8 cellular contexts compared by ENCODE assay signal in genomic region chr4:153573881-153574807, GRCh38.
DNase-seq lines count a peak whose midpoint lies in the region; ATAC-seq and TF ChIP-seq lines count a peak whose summit lies in the region.

No MANE protein-coding gene starts in this region.

- H3K27ac ChIP-seq in A673 (ENCODE audit: low read depth, low read length, poor library complexity, severe bottlenecking) (no peak overlapping the region), RWPE2 (ENCODE audit: poor library complexity, severe bottlenecking) (no peak overlapping the region), skeletal muscle tissue (ENCODE audit: low read depth, low read length) (peak overlapping the region; percentile 88)

- BruUV-seq in A673 (replicated peaks; lab: Mats Ljungman, UMichigan) = no TSS peak

- no peak overlapping the region for H3K4me3 ChIP-seq in A673 (ENCODE audit: low read depth, low read length, poor library complexity, severe bottlenecking)
- H3K4me3 ChIP-seq in RWPE2 (ENCODE audit: severe bottlenecking) = no peak overlapping the region
- H3K4me3 ChIP-seq in skeletal muscle tissue (ENCODE audit: low read length in 3 of 3) = peak overlapping the region in 1 of 3 donors; percentile 43

- POLR2A ChIA-PET in A673 (lab: Charles Lee; ENCODE audit: low non-redundant PET) = interaction anchor here (0.5 to 1.0 kb wide), 2 partner anchors 10 to 108 kb away, joined by 3 read pairs; partner anchors contain the start of gene TMEM131L

- H3K27me3 ChIP-seq in A673 (replicated peaks; ENCODE audit: insufficient read depth, low read depth, low read length, poor library complexity) (no peaks in the 10 kb centered on the region), RWPE2 (ENCODE audit: insufficient read depth, poor library complexity, severe bottlenecking) (no peaks in the 10 kb centered on the region), skeletal muscle tissue (ENCODE audit: control insufficient read depth in 3 of 3, insufficient read depth in 3 of 3, low read length in 3 of 3) (no peaks in the 10 kb centered on the region)

- CTCF ChIA-PET in A673 (lab: Charles Lee) = interaction anchor here (0.5 to 1.9 kb wide), 7 partner anchors 106 to 491 kb away, joined by 3 to 25 read pairs (median 6); partner anchors contain the start of gene MND1

- intact Hi-C loops in A673 (cut with micrococcal nuclease; ENCODE audit: unreplicated experiment) (loop anchor here (1.0 to 10.0 kb wide), 4 partner anchors 109 to 431 kb away; partner anchors contain the start of gene TMEM131L), left cardiac atrium (cut with DNase I) (loop anchor here (1.0 to 10.0 kb wide), 5 partner anchors 107 to 230 kb away; partner anchors contain the start of genes MND1 (in 2 of the 2) and TMEM131L (in 1 of the 2))

- H3K9ac ChIP-seq in skeletal muscle tissue (ENCODE audit: low read depth in 1 of 3, low read length in 3 of 3) = peak overlapping the region; percentile 17 to 47 (median 35)

- H3K4me1 ChIP-seq in A673 (ENCODE audit: insufficient read depth, low read length, poor library complexity, severe bottlenecking) (peaks cover 18% of the 10 kb centered on the region), RWPE2 (ENCODE audit: insufficient read depth, poor library complexity, severe bottlenecking) (peaks cover 8% of the 10 kb centered on the region), skeletal muscle tissue (ENCODE audit: control insufficient read depth in 3 of 3, insufficient read depth in 3 of 3, low read length in 3 of 3) (peaks cover 34 to 48% (median 38%) of the 10 kb centered on the region in 3 donors)

- H3K27ac Mint-ChIP-seq in activated naive CD4-positive, alpha-beta T cell treated with anti-CD3 and anti-CD28 coated beads, Interleukin-2, amount 50 U/mL, for 72 hours = peak overlapping the region in 1 of 2 donors; percentile 1

- H3K36me3 Mint-ChIP-seq in activated naive CD4-positive, alpha-beta T cell treated with anti-CD3 and anti-CD28 coated beads, Interleukin-2, amount 50 U/mL, for 72 hours = peaks cover 0 to 27% of the 10 kb centered on the region in 2 donors

- peak; percentile 81 for TF ChIP-seq CTCF in A673 (conservative IDR thresholded peaks at IDR 0.05; ENCODE audit: low read depth, low read length)
- peak; percentile 40; the same call in 1 of the 2 replicates for TF ChIP-seq CTCF in GM12874 (IDR thresholded peaks at IDR 0.05; ENCODE audit: insufficient read depth, low read depth, low read length)
- peak; percentile 88 for TF ChIP-seq CTCF in RWPE2 (IDR thresholded peaks at IDR 0.05; ENCODE audit: poor library complexity, severe bottlenecking)

- DNase-seq in A673 (ENCODE audit: low spot score) = peak; percentile 85
- no peak for DNase-seq in RWPE2 (ENCODE audit: low spot score)
- DNase-seq in activated naive CD4-positive, alpha-beta T cell treated with anti-CD3 and anti-CD28 coated beads, Interleukin-2, amount 50 U/mL, for 72 hours (ENCODE audit: low spot score in 2 of 2) = peak in 1 of 2 donors; percentile 34
- DNase-seq in left cardiac atrium = peak; percentile 63
- no peak for DNase-seq in iPS-NIHi7 (ENCODE audit: extremely low spot score)

- H3K36me3 ChIP-seq in A673 (ENCODE audit: insufficient read depth, low read length, poor library complexity, severe bottlenecking) (no peaks in the 10 kb centered on the region), RWPE2 (ENCODE audit: low read depth) (no peaks in the 10 kb centered on the region; the same call in 1 of the 2 replicates), skeletal muscle tissue (ENCODE audit: control insufficient read depth in 3 of 3, insufficient read depth in 3 of 3, low read length in 3 of 3) (no peaks in the 10 kb centered on the region)

- H3K9me3 Mint-ChIP-seq in activated naive CD4-positive, alpha-beta T cell treated with anti-CD3 and anti-CD28 coated beads, Interleukin-2, amount 50 U/mL, for 72 hours = no peaks in the 10 kb centered on the region

- peak; percentile 46 for ATAC-seq in HG03342 (IDR thresholded peaks at IDR 0.05; ENCODE audit: unreplicated experiment)
- peak; percentile 95 for ATAC-seq in RWPE2 (ENCODE audit: low read depth)
- peak; percentile 84 to 86 for ATAC-seq in activated naive CD4-positive, alpha-beta T cell treated with anti-CD3 and anti-CD28 coated beads, Interleukin-2, amount 50 U/mL, for 72 hours
- ATAC-seq in left cardiac atrium = peak; percentile 87 to 92

- H3K9me3 ChIP-seq in A673 (ENCODE audit: low read depth, low read length, poor library complexity, severe bottlenecking) = no peaks in the 10 kb centered on the region
- no peaks in the 10 kb centered on the region for H3K9me3 ChIP-seq in RWPE2 (ENCODE audit: severe bottlenecking)
- no peaks in the 10 kb centered on the region for H3K9me3 ChIP-seq in skeletal muscle tissue (ENCODE audit: control insufficient read depth in 3 of 3, low read length in 3 of 3)

Comparison
In these comparisons a context has a peak if more than half of its experiments do, and no peak if none do; other contexts are left out.
1. DNase-seq: peak in A673 (single experiment) and left cardiac atrium (single experiment); none in RWPE2 (single experiment) and iPS-NIHi7 (single experiment).
2. Peak in every context shown above with its lines, with median percentiles within 50 percentile points of each other: CTCF ChIP-seq and ATAC-seq.